9 cellular contexts compared by ENCODE assay signal in genomic region chr5:154214236-154215106, GRCh38. TPM values are rescaled to one million over a fixed set of nuclear protein-coding genes. Genes with fewer than 3 reads are reported as not detected.
DNase-seq lines count a peak whose midpoint lies in the region; ATAC-seq lines count a peak whose summit lies in the region.
"Had no signal": no experiment of that assay in that cellular context is flagged by ENCODE, and none has a peak within 500 bp of the region (broad histone marks: within the 10 kb centered on the region; RNA-seq: fewer than 3 reads in every experiment).

No MANE protein-coding gene starts in this region.

- peaks cover 49% of the 10 kb centered on the region for H3K4me1 Mint-ChIP-seq in activated naive CD4-positive, alpha-beta T cell treated with anti-CD3 and anti-CD28 coated beads for 36 hours (ENCODE audit: low read depth)
- H3K4me1 Mint-ChIP-seq in activated CD8-positive, alpha-beta T cell treated with anti-CD3 and anti-CD28 coated beads, Interleukin-2, amount 10 ng/mL, durations not matched to agents 7 days and 5 days (ENCODE audit: low read depth), result peaks cover 42% of the 10 kb centered on the region

- peaks cover 25% of the 10 kb centered on the region for H3K36me3 Mint-ChIP-seq in activated naive CD4-positive, alpha-beta T cell treated with anti-CD3 and anti-CD28 coated beads for 36 hours (ENCODE audit: low read depth)
- H3K36me3 Mint-ChIP-seq in activated CD8-positive, alpha-beta T cell treated with anti-CD3 and anti-CD28 coated beads, Interleukin-2, amount 10 ng/mL, durations not matched to agents 7 days and 5 days (ENCODE audit: low read depth), result peaks cover 3% of the 10 kb centered on the region

- peak overlapping the region; percentile 32 for H3K4me3 Mint-ChIP-seq in activated naive CD4-positive, alpha-beta T cell treated with anti-CD3 and anti-CD28 coated beads for 36 hours
- H3K4me3 Mint-ChIP-seq in activated CD8-positive, alpha-beta T cell treated with anti-CD3 and anti-CD28 coated beads, Interleukin-2, amount 10 ng/mL, durations not matched to agents 7 days and 5 days, result no peak overlapping the region

- H3K27ac Mint-ChIP-seq in activated naive CD4-positive, alpha-beta T cell treated with anti-CD3 and anti-CD28 coated beads for 36 hours, result peak overlapping the region; percentile 83
- no peak overlapping the region for H3K27ac Mint-ChIP-seq in activated CD8-positive, alpha-beta T cell treated with anti-CD3 and anti-CD28 coated beads, Interleukin-2, amount 10 ng/mL, durations not matched to agents 7 days and 5 days

- peak; percentile 35 for DNase-seq in activated naive CD4-positive, alpha-beta T cell treated with anti-CD3 and anti-CD28 coated beads for 36 hours
- no peak for DNase-seq in activated naive CD4-positive, alpha-beta T cell treated with anti-CD3 and anti-CD28 coated beads, Interleukin-2, amount 50 U/mL, for 16 hours
- DNase-seq in activated CD8-positive, alpha-beta T cell treated with anti-CD3 and anti-CD28 coated beads, Interleukin-2, amount 10 ng/mL, durations not matched to agents 7 days and 5 days, result no peak
- DNase-seq in putamen (ENCODE audit: low spot score), result peak; percentile 71
- DNase-seq in mesenteric fat pad (ENCODE audit: low spot score), result no peak
- DNase-seq in cerebellum (ENCODE audit: low spot score), result no peak
- DNase-seq in T-helper 9 cell, result no peak
- DNase-seq: upper lobe of left lung had no signal

- peak; percentile 90 for ATAC-seq in HG03045 (IDR thresholded peaks at IDR 0.05; ENCODE audit: unreplicated experiment)
- peak; percentile 60 for ATAC-seq in activated CD8-positive, alpha-beta T cell treated with anti-CD3 and anti-CD28 coated beads, Interleukin-2, amount 10 ng/mL, durations not matched to agents 7 days and 5 days

- intact Hi-C loops in activated naive CD4-positive, alpha-beta T cell treated with anti-CD3 and anti-CD28 coated beads for 36 hours (cut with micrococcal nuclease), result loop anchor here (1.0 to 5.0 kb wide), 8 partner anchors 12 to 643 kb away; partner anchors contain the start of genes CNOT8, GALNT10 and SAP30L

- no peaks in the 10 kb centered on the region for H3K9me3 Mint-ChIP-seq in activated naive CD4-positive, alpha-beta T cell treated with anti-CD3 and anti-CD28 coated beads for 36 hours
- H3K9me3 Mint-ChIP-seq in activated CD8-positive, alpha-beta T cell treated with anti-CD3 and anti-CD28 coated beads, Interleukin-2, amount 10 ng/mL, durations not matched to agents 7 days and 5 days (ENCODE audit: insufficient read depth), result no peaks in the 10 kb centered on the region

- CTCF ChIA-PET in activated naive CD4-positive, alpha-beta T cell treated with anti-CD3 and anti-CD28 coated beads for 36 hours (lab: Charles Lee), result interaction anchor here (0.6 to 2.4 kb wide), 6 partner anchors 11 to 253 kb away, joined by 3 to 17 read pairs (median 4); no protein-coding TSS in a partner anchor
- CTCF ChIA-PET in activated CD8-positive, alpha-beta T cell treated with anti-CD3 and anti-CD28 coated beads, Interleukin-2, amount 10 ng/mL, durations not matched to agents 7 days and 5 days (lab: Charles Lee), result interaction anchor here (1.5 to 1.8 kb wide), 2 partner anchors 17 to 24 kb away, joined by 3 to 7 read pairs; partner anchors contain the start of gene GALNT10

- POLR2A ChIA-PET in activated CD8-positive, alpha-beta T cell treated with anti-CD3 and anti-CD28 coated beads, Interleukin-2, amount 10 ng/mL, durations not matched to agents 7 days and 5 days (lab: Charles Lee), result no interaction called here

- no peaks in the 10 kb centered on the region for H3K27me3 Mint-ChIP-seq in activated naive CD4-positive, alpha-beta T cell treated with anti-CD3 and anti-CD28 coated beads for 36 hours (ENCODE audit: low read depth)
- H3K27me3 Mint-ChIP-seq in activated CD8-positive, alpha-beta T cell treated with anti-CD3 and anti-CD28 coated beads, Interleukin-2, amount 10 ng/mL, durations not matched to agents 7 days and 5 days (ENCODE audit: low read depth), result no peaks in the 10 kb centered on the region

RNA-seq across cellular contexts. Expression of gene GALNT10, which starts 23.9 kb away (rescaled TPM):
- total RNA-seq in activated naive CD4-positive, alpha-beta T cell treated with anti-CD3 and anti-CD28 coated beads for 36 hours, result 10 to 100 TPM; 41.2 to 42.8 TPM
- 10 to 100 TPM; 21.6 to 23.7 TPM for total RNA-seq in activated CD8-positive, alpha-beta T cell treated with anti-CD3 and anti-CD28 coated beads, Interleukin-2, amount 10 ng/mL, durations not matched to agents 7 days and 5 days
- total RNA-seq in mesenteric fat pad (33.1 TPM), cerebellum (11.6 TPM)

Comparison
In these comparisons a context has a peak if more than half of its experiments do, and no peak if none do; other contexts are left out.
1. DNase-seq: peak in activated naive CD4-positive, alpha-beta T cell treated with anti-CD3 and anti-CD28 coated beads for 36 hours (single experiment) and putamen (single experiment); none in activated naive CD4-positive, alpha-beta T cell treated with anti-CD3 and anti-CD28 coated beads, Interleukin-2, amount 50 U/mL, for 16 hours (single experiment), activated CD8-positive, alpha-beta T cell treated with anti-CD3 and anti-CD28 coated beads, Interleukin-2, amount 10 ng/mL, durations not matched to agents 7 days and 5 days (single experiment), mesenteric fat pad (single experiment), cerebellum (single experiment) and T-helper 9 cell (single experiment).